Comparison of ENCODE assay signal across 18 cellular contexts in genomic region chr12:81170072-81170471, GRCh38.
A peak's percentile ranks its signal among the peaks of the same experiment; 100 is the strongest.
DNase-seq lines count a peak whose midpoint lies in the region; ATAC-seq and TF ChIP-seq lines count a peak whose summit lies in the region.
"Had no signal": no experiment of that assay in that cellular context is flagged by ENCODE, and none has a peak within 500 bp of the region (broad histone marks: within the 10 kb centered on the region; RNA-seq: fewer than 3 reads in every experiment).

No MANE protein-coding gene starts in this region.

- no peak overlapping the region for H3K4me3 Mint-ChIP-seq in activated CD4-positive, alpha-beta memory T cell treated with anti-CD3 and anti-CD28 coated beads, Interleukin-2, amount 10 ng/mL, durations not matched to agents 7 days and 5 days
- H3K4me3 Mint-ChIP-seq: B cell; CD4-positive, alpha-beta memory T cell; IgD-negative memory B cell had no signal

- H3K4me1 ChIP-seq in fibroblast of lung (ENCODE audit: control insufficient read depth, extremely low read depth, insufficient read depth, low read length), result no peaks in the 10 kb centered on the region

- H3K9me3 Mint-ChIP-seq in activated CD4-positive, alpha-beta memory T cell treated with anti-CD3 and anti-CD28 coated beads, Interleukin-2, amount 10 ng/mL, durations not matched to agents 7 days and 5 days, result peaks cover 5% of the 10 kb centered on the region

- intact Hi-C loops in left ventricle myocardium superior (cut with micrococcal nuclease), result no loop called here

- TF ChIP-seq CTCF in RWPE1 (conservative IDR thresholded peaks at IDR 0.05; ENCODE audit: low read depth) (no peak), fibroblast of lung (conservative IDR thresholded peaks at IDR 0.05 in 1 of 2, IDR thresholded peaks at IDR 0.05 in 1 of 2; ENCODE audit: low read depth in 1 of 2, low read length in 2 of 2) (no peak)

- no peak for ATAC-seq in left ventricle myocardium superior
- ATAC-seq in HG03442 (IDR thresholded peaks at IDR 0.05; ENCODE audit: unreplicated experiment), result no peak

- POLR2A ChIA-PET in RWPE1 (lab: Yijun Ruan, JAX; ENCODE audit: low non-redundant PET), result no interaction called here
- POLR2A ChIA-PET in activated CD4-positive, alpha-beta memory T cell treated with anti-CD3 and anti-CD28 coated beads, Interleukin-2, amount 10 ng/mL, durations not matched to agents 7 days and 5 days (lab: Charles Lee), result no interaction called here

- CTCF ChIA-PET in RWPE1 (lab: Yijun Ruan, JAX), result no interaction called here
- CTCF ChIA-PET in activated CD4-positive, alpha-beta memory T cell treated with anti-CD3 and anti-CD28 coated beads, Interleukin-2, amount 10 ng/mL, durations not matched to agents 7 days and 5 days (lab: Charles Lee), result no interaction called here

- H3K27ac Mint-ChIP-seq in activated CD4-positive, alpha-beta memory T cell treated with anti-CD3 and anti-CD28 coated beads, Interleukin-2, amount 10 ng/mL, durations not matched to agents 7 days and 5 days, result no peak overlapping the region
- H3K27ac Mint-ChIP-seq: B cell; CD4-positive, alpha-beta memory T cell; IgD-negative memory B cell had no signal

- H3K4me1 Mint-ChIP-seq in activated CD4-positive, alpha-beta memory T cell treated with anti-CD3 and anti-CD28 coated beads, Interleukin-2, amount 10 ng/mL, durations not matched to agents 7 days and 5 days, result no peaks in the 10 kb centered on the region
- H3K4me1 Mint-ChIP-seq: B cell; CD4-positive, alpha-beta memory T cell; IgD-negative memory B cell had no signal

- H3K27me3 Mint-ChIP-seq in activated CD4-positive, alpha-beta memory T cell treated with anti-CD3 and anti-CD28 coated beads, Interleukin-2, amount 10 ng/mL, durations not matched to agents 7 days and 5 days, result no peaks in the 10 kb centered on the region
- H3K27me3 Mint-ChIP-seq: B cell; CD4-positive, alpha-beta memory T cell; IgD-negative memory B cell had no signal

- H3K36me3 ChIP-seq in fibroblast of lung (ENCODE audit: control insufficient read depth, insufficient read depth, low read length), result no peaks in the 10 kb centered on the region
- H3K36me3 ChIP-seq: SJCRH30 had no signal

- no peaks in the 10 kb centered on the region for H3K27me3 ChIP-seq in fibroblast of lung (ENCODE audit: control insufficient read depth, insufficient read depth, low read length)
- H3K27me3 ChIP-seq: SJCRH30 had no signal

- H3K27ac ChIP-seq in RWPE1 (no peak overlapping the region), fibroblast of lung (ENCODE audit: insufficient read depth, low read length) (no peak overlapping the region)
- H3K27ac ChIP-seq: SJCRH30 had no signal

- H3K9ac ChIP-seq in fibroblast of lung (ENCODE audit: insufficient read depth, low read length), result no peak overlapping the region

- H3K79me2 ChIP-seq in fibroblast of lung (ENCODE audit: control insufficient read depth, insufficient read depth, low read length), result no peaks in the 10 kb centered on the region

- no peaks in the 10 kb centered on the region for H3K36me3 Mint-ChIP-seq in activated CD4-positive, alpha-beta memory T cell treated with anti-CD3 and anti-CD28 coated beads, Interleukin-2, amount 10 ng/mL, durations not matched to agents 7 days and 5 days (ENCODE audit: low read depth)
- H3K36me3 Mint-ChIP-seq: CD4-positive, alpha-beta memory T cell; IgD-negative memory B cell had no signal

- H3K9me3 ChIP-seq in fibroblast of lung (ENCODE audit: control insufficient read depth, insufficient read depth, low read depth, low read length), result no peaks in the 10 kb centered on the region
- H3K9me3 ChIP-seq: SJCRH30 had no signal

- no peak overlapping the region for H3K4me3 ChIP-seq in fibroblast of lung (replicated peaks in 1 of 4; ENCODE audit: control extremely low read depth in 1 of 4, insufficient read depth in 1 of 4, low read depth in 3 of 4, low read length in 4 of 4)
- H3K4me3 ChIP-seq: SJCRH30 had no signal

- H2AFZ ChIP-seq in fibroblast of lung (ENCODE audit: low read length), result no peak overlapping the region

- peak; percentile 39 for DNase-seq in ELR (ENCODE audit: low read depth)
- peak; percentile 3 for DNase-seq in RWPE1 (ENCODE audit: low spot score)
- DNase-seq in fibroblast of lung (ENCODE audit: low read depth in 2 of 2), result peak; percentile 4 to 29
- DNase-seq in kidney tubule cell (ENCODE audit: low spot score), result peak; percentile 13
- DNase-seq in activated CD4-positive, alpha-beta memory T cell treated with anti-CD3 and anti-CD28 coated beads, Interleukin-2, amount 10 ng/mL, durations not matched to agents 7 days and 5 days, result no peak
- no peak for DNase-seq in left ventricle myocardium superior
- no peak for DNase-seq in UCSD-AML1 (lab: John Stamatoyannopoulos, UW; ENCODE audit: unreplicated experiment)
- DNase-seq: ACHN; CD4-positive, alpha-beta memory T cell; H7; NCI-H1436; NCI-H2029 treated with DMSO at 0.1 percent for 48 hours; NCI-H510A treated with DMSO at 0.1 percent for 48 hours; RPMI8226; SJCRH30 had no signal

- no peak overlapping the region for H3K4me2 ChIP-seq in fibroblast of lung (ENCODE audit: extremely low read depth, insufficient read depth, low read length)

- no peaks in the 10 kb centered on the region for H4K20me1 ChIP-seq in fibroblast of lung (ENCODE audit: control insufficient read depth, extremely low read depth, insufficient read depth, low read length)

Comparison
In these comparisons a context has a peak if more than half of its experiments do, and no peak if none do; other contexts are left out.
1. DNase-seq: peak in ELR (single experiment), RWPE1 (single experiment), fibroblast of lung (2 of 2) and kidney tubule cell (single experiment); none in activated CD4-positive, alpha-beta memory T cell treated with anti-CD3 and anti-CD28 coated beads, Interleukin-2, amount 10 ng/mL, durations not matched to agents 7 days and 5 days (single experiment), left ventricle myocardium superior (single experiment) and UCSD-AML1 (single experiment).